8 cellular contexts compared by ENCODE assay signal in the genomic region with DNA sequence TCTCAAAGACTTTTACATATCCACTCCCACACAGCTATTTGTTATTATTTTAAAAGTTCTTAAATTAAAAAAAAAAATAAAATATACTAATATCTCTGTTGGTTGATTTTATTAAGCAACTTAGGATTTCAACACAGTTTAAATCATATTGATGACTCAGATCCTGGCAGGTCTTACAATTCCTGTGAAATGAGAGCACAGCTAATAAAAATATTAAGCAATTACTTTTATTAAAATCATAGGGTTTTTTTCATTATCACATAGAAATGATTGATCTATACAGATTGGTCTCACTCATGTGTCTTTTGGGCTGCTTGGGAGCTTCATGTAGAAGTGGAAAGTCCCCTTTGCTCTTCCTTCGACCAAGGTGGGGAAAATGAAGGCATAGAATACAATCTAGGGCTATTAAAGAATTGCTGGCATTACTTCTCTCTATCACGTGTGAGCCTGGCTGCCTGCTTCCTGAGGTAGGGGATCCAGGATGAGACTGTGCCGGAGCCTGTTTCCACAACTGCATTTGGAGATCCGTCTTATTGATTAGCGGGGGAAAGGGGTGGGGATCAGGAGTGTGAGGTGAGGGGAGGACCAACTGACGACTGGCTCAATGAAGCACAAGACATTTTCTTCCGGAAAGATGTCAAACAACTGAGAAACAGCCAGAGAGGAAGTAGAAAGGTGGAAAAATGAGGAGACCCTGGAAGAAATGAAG.
DNase-seq lines count a peak whose midpoint lies in the region; ATAC-seq, FAIRE-seq and TF ChIP-seq lines count a peak whose summit lies in the region.

No MANE protein-coding gene starts in this region.

- no peak overlapping the region for H3K27ac Mint-ChIP-seq in naive thymus-derived CD8-positive, alpha-beta T cell

- H3K9ac ChIP-seq in HUES64 (ENCODE audit: low read depth, low read length) (peak overlapping the region; percentile 21), mammary epithelial cell (ENCODE audit: insufficient read depth, low read length) (peak overlapping the region; percentile 89)

- no peak for TF ChIP-seq EP300 in suprapubic skin (IDR thresholded peaks at IDR 0.05)

- TF ChIP-seq POLR2A in suprapubic skin (IDR thresholded peaks at IDR 0.05) = no peak

- H3K27ac ChIP-seq in HUES64 (ENCODE audit: low read depth, low read length) (no peak overlapping the region), mammary epithelial cell (ENCODE audit: insufficient read depth, low read depth, low read length) (peak overlapping the region; percentile 91), suprapubic skin (peak overlapping the region; percentile 97)

- peak; percentile 75 for FAIRE-seq in islet of Langerhans (lab: Jason Lieb, UNC)

- no peaks in the 10 kb centered on the region for H4K20me1 ChIP-seq in mammary epithelial cell (ENCODE audit: insufficient read depth, low read length)

- H3K4me2 ChIP-seq in mammary epithelial cell (ENCODE audit: insufficient read depth, low read depth, low read length) = peak overlapping the region; percentile 77

- intact Hi-C loops in mammary epithelial cell (cut with micrococcal nuclease) = loop anchor here (1.0 kb wide), 1 partner anchor 51 kb away; no protein-coding TSS in a partner anchor

- POLR2A ChIA-PET in naive thymus-derived CD8-positive, alpha-beta T cell (lab: Charles Lee) = no interaction called here

- ATAC-seq in naive thymus-derived CD8-positive, alpha-beta T cell = no peak
- ATAC-seq in GM19324 (IDR thresholded peaks at IDR 0.05; ENCODE audit: low FRiP score, unreplicated experiment) = no peak
- no peak for ATAC-seq in GM18907 (IDR thresholded peaks at IDR 0.05; ENCODE audit: unreplicated experiment)

- 34% methylated on average over 7 of the region's 7 CpGs for WGBS in HUES64
- WGBS in mammary epithelial cell (ENCODE audit: low coverage, missing lambda C conversion rate) = 3% methylated on average over 6 of the region's 7 CpGs
- WGBS in suprapubic skin = 22% methylated on average over 7 of the region's 7 CpGs

- H3K36me3 Mint-ChIP-seq in naive thymus-derived CD8-positive, alpha-beta T cell = no peaks in the 10 kb centered on the region

- H3K4me1 ChIP-seq in HUES64 (ENCODE audit: insufficient read depth, low read length) (peaks cover 19% of the 10 kb centered on the region), mammary epithelial cell (ENCODE audit: insufficient read depth, low read length) (peaks cover 23% of the 10 kb centered on the region), suprapubic skin (peaks cover 27% of the 10 kb centered on the region)

- no peaks in the 10 kb centered on the region for H3K27me3 ChIP-seq in HUES64 (ENCODE audit: insufficient read depth, low read length)
- no peaks in the 10 kb centered on the region for H3K27me3 ChIP-seq in mammary epithelial cell (ENCODE audit: insufficient read depth, low read length)
- no peaks in the 10 kb centered on the region for H3K27me3 ChIP-seq in suprapubic skin

- CTCF ChIA-PET in mammary epithelial cell (lab: Charles Lee; ENCODE audit: low non-redundant PET) = no interaction called here

- H3K4me1 Mint-ChIP-seq in naive thymus-derived CD8-positive, alpha-beta T cell = no peaks in the 10 kb centered on the region

- dilution Hi-C loops in mammary epithelial cell (cut with HindIII; ENCODE audit: low sequenced_read_pairs) = no loop called here

- H3K9me3 Mint-ChIP-seq in naive thymus-derived CD8-positive, alpha-beta T cell = peaks cover 0 to 2% (median 0%) of the 10 kb centered on the region in 9 donors

- in situ Hi-C loops in mammary epithelial cell (cut with MboI; ENCODE audit: low sequenced_read_pairs in 2 of 2) = loop anchor here in 1 of 2 donors (5.0 kb wide), 1 partner anchor 51 kb away; no protein-coding TSS in a partner anchor

- DNase-seq in mammary epithelial cell (peak; percentile 70), suprapubic skin (ENCODE audit: low spot score in 2 of 2) (peak in 1 of 2 donors; percentile 69)
- DNase-seq in naive thymus-derived CD8-positive, alpha-beta T cell = no peak
- DNase-seq in activated T-cell treated with anti-CD3 and anti-CD28 coated beads, Interleukin-2, amount 50 U/mL, for 1 hour = no peak

- H3K36me3 ChIP-seq in HUES64 (ENCODE audit: insufficient read depth, low read length) = no peaks in the 10 kb centered on the region
- no peaks in the 10 kb centered on the region for H3K36me3 ChIP-seq in mammary epithelial cell (ENCODE audit: insufficient read depth, low read length)
- H3K36me3 ChIP-seq in suprapubic skin = no peaks in the 10 kb centered on the region

- no peak overlapping the region for H3K4me3 Mint-ChIP-seq in naive thymus-derived CD8-positive, alpha-beta T cell

- H3K9me3 ChIP-seq in HUES64 (ENCODE audit: insufficient read depth, low read depth, low read length) (no peaks in the 10 kb centered on the region), mammary epithelial cell (replicated peaks; ENCODE audit: insufficient read depth, low read length) (no peaks in the 10 kb centered on the region), suprapubic skin (no peaks in the 10 kb centered on the region)

- TF ChIP-seq CTCF in mammary epithelial cell (conservative IDR thresholded peaks at IDR 0.05 in 1 of 2, IDR thresholded peaks at IDR 0.05 in 1 of 2; ENCODE audit: extremely low read depth in 1 of 2, insufficient read depth in 1 of 2, low read depth in 1 of 2, low read length in 2 of 2) = no peak
- TF ChIP-seq CTCF in suprapubic skin (IDR thresholded peaks at IDR 0.05) = no peak

- no peaks in the 10 kb centered on the region for H3K27me3 Mint-ChIP-seq in naive thymus-derived CD8-positive, alpha-beta T cell

- H2AFZ ChIP-seq in mammary epithelial cell (ENCODE audit: low read depth, low read length) = peak overlapping the region; percentile 90

- BruUV-seq in mammary epithelial cell (replicated peaks; lab: Mats Ljungman, UMichigan) = TSS peak; percentile 73

- peak overlapping the region; percentile 50 for H3K4me3 ChIP-seq in HUES64 (ENCODE audit: low read length)
- peak overlapping the region; percentile 48 to 73 (median 49) for H3K4me3 ChIP-seq in mammary epithelial cell (replicated peaks in 1 of 3; ENCODE audit: insufficient read depth in 1 of 3, low read depth in 2 of 3, low read length in 3 of 3)
- peak overlapping the region; percentile 52 for H3K4me3 ChIP-seq in suprapubic skin

- H3K79me2 ChIP-seq in mammary epithelial cell (ENCODE audit: insufficient read depth, low read length) = no peaks in the 10 kb centered on the region
